ENCODE assay signal across 27 cellular contexts in the genomic region with DNA sequence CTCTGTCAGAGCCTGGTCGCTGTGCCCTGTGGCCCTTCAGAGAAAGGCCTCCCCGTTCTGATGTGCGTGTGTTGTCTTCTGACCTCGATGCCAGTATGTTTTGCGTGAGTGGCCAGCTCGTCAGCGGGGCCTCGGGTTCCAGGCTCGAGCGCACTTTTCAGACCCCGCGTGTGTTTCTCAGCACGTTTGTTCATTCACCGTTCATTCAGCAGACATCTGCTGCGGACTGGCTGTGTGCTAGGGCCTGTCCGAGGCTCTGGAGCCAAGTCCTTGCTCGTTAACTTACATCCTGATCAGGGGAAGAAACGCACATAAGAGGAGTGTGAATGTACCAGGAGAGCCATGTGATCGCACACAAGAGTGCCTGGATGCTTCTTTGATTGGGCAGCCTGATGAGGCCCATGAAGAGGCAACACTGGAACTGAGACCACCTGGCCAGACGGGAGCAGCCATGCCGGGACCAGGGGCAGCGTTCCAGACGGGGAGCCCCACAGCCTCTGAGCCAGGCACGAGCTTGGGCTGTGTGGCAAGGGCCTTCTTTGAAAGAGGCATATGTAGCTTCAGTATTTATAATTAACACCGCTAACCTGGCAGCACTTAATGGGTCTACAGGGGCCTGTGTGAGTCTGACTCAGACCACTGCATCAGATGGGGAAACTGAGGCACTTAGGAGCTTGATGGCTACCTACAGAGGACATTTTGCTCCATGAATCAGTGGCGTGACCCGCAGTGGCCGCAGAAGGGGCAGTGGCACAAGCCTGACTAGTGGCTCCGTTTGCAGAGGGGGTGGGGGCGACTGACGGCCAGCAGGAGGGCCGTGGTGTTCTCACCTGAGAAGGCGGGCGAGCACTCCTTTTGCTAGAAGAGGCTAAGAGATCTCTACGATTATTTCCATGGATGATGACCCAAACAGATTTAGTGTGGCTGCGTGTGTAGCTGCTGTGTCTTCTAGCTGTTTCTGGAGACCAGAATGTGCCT.
DNase-seq lines count a peak whose midpoint lies in the region; ATAC-seq, FAIRE-seq and TF ChIP-seq lines count a peak whose summit lies in the region.
"Had no signal": no experiment of that assay in that cellular context is flagged by ENCODE, and none has a peak within 500 bp of the region (broad histone marks: within the 10 kb centered on the region; RNA-seq: fewer than 3 reads in every experiment).

No MANE protein-coding gene starts in this region.

- H3K9me3 Mint-ChIP-seq in activated CD4-positive, alpha-beta T cell treated with anti-CD3 and anti-CD28 coated beads, Interleukin-2, amount 10 ng/mL, durations not matched to agents 24 days and 14 days, result peaks cover 5% of the 10 kb centered on the region
- no peaks in the 10 kb centered on the region for H3K9me3 Mint-ChIP-seq in natural killer cell treated with Interleukin-12 subunit alpha and Interleukin-12 subunit beta and Interleukin-15 and Interleukin-18, amount 100 ng/mL, for 72 hours
- peaks cover 0 to 6% of the 10 kb centered on the region in 2 donors for H3K9me3 Mint-ChIP-seq in natural killer cell
- peaks cover 0 to 24% (median 13%) of the 10 kb centered on the region in 11 donors for H3K9me3 Mint-ChIP-seq in naive thymus-derived CD4-positive, alpha-beta T cell

- no peak for FAIRE-seq in small intestine (lab: Jason Lieb, UNC)
- FAIRE-seq: islet of Langerhans had no signal

- no peaks in the 10 kb centered on the region for H3K27me3 Mint-ChIP-seq in activated CD4-positive, alpha-beta T cell treated with anti-CD3 and anti-CD28 coated beads, Interleukin-2, amount 10 ng/mL, durations not matched to agents 24 days and 14 days
- H3K27me3 Mint-ChIP-seq in natural killer cell treated with Interleukin-12 subunit alpha and Interleukin-12 subunit beta and Interleukin-15 and Interleukin-18, amount 100 ng/mL, for 72 hours, result no peaks in the 10 kb centered on the region
- no peaks in the 10 kb centered on the region for H3K27me3 Mint-ChIP-seq in natural killer cell (ENCODE audit: low read depth in 2 of 2)
- no peaks in the 10 kb centered on the region for H3K27me3 Mint-ChIP-seq in naive thymus-derived CD4-positive, alpha-beta T cell
- H3K27me3 Mint-ChIP-seq: CD4-positive, CD25-positive, alpha-beta regulatory T cell had no signal

- DNase-seq in activated CD4-positive, alpha-beta T cell treated with anti-CD3 and anti-CD28 coated beads, Interleukin-2, amount 10 ng/mL, durations not matched to agents 24 days and 14 days, result no peak
- DNase-seq in activated CD4-positive, alpha-beta T cell treated with anti-CD3 and anti-CD28 coated beads, Interleukin-2, amount 50 U/mL, for 1 hour, result no peak
- peak; percentile 37 for DNase-seq in natural killer cell treated with Interleukin-12 subunit alpha and Interleukin-12 subunit beta and Interleukin-15 and Interleukin-18, amount 100 ng/mL, for 72 hours (ENCODE audit: low spot score)
- no peak for DNase-seq in natural killer cell
- DNase-seq in naive thymus-derived CD4-positive, alpha-beta T cell, result peak in 1 of 9 donors; percentile 16
- no peak for DNase-seq in small intestine
- no peak for DNase-seq in hippocampal formation (lab: John Stamatoyannopoulos, UW)
- DNase-seq: 8988T; activated CD4-positive, alpha-beta T cell treated with anti-CD3 and anti-CD28 coated beads, Interleukin-2, amount 50 U/mL, for 4 hours; cortex of kidney; EL; HCEC 1CT; NCI-H1694; NCI-H2171 treated with DMSO at 0.1 percent for 48 hours; NCI-H526 treated with DMSO at 0.1 percent for 48 hours; RPMI8226; stomach; transverse colon had no signal

- no peak for ATAC-seq in natural killer cell treated with Interleukin-12 subunit alpha and Interleukin-12 subunit beta and Interleukin-15 and Interleukin-18, amount 100 ng/mL, for 72 hours
- no peak for ATAC-seq in natural killer cell
- ATAC-seq in naive thymus-derived CD4-positive, alpha-beta T cell, result no peak
- no peak for ATAC-seq in HG02588 (IDR thresholded peaks at IDR 0.05; ENCODE audit: unreplicated experiment)
- ATAC-seq: gastroesophageal sphincter had no signal

- H3K27ac ChIP-seq in naive thymus-derived CD4-positive, alpha-beta T cell (ENCODE audit: low read depth, low read length), result no peak overlapping the region
- no peak overlapping the region for H3K27ac ChIP-seq in small intestine (ENCODE audit: low read depth in 1 of 2, low read length in 1 of 2)
- H3K27ac ChIP-seq: adrenal gland, breast epithelium, gastroesophageal sphincter, prostate gland, stomach, transverse colon had no signal

- peaks cover 0 to 10% (median 0%) of the 10 kb centered on the region in 3 experiments for H3K36me3 ChIP-seq in naive thymus-derived CD4-positive, alpha-beta T cell (ENCODE audit: control insufficient read depth in 2 of 3, insufficient read depth in 3 of 3, low read length in 3 of 3)
- no peaks in the 10 kb centered on the region for H3K36me3 ChIP-seq in small intestine (ENCODE audit: control insufficient read depth in 2 of 2, insufficient read depth in 2 of 2, low read length in 2 of 2)
- H3K36me3 ChIP-seq: adrenal gland, breast epithelium, prostate gland, transverse colon had no signal

- peak overlapping the region; percentile 37 for H3K27ac Mint-ChIP-seq in activated CD4-positive, alpha-beta T cell treated with anti-CD3 and anti-CD28 coated beads, Interleukin-2, amount 10 ng/mL, durations not matched to agents 24 days and 14 days
- H3K27ac Mint-ChIP-seq in natural killer cell treated with Interleukin-12 subunit alpha and Interleukin-12 subunit beta and Interleukin-15 and Interleukin-18, amount 100 ng/mL, for 72 hours, result no peak overlapping the region
- no peak overlapping the region for H3K27ac Mint-ChIP-seq in natural killer cell
- peak overlapping the region; percentile 20 to 95 (median 76) for H3K27ac Mint-ChIP-seq in naive thymus-derived CD4-positive, alpha-beta T cell
- H3K27ac Mint-ChIP-seq: activated T-helper 1 cell treated with anti-CD3 and anti-CD28 coated beads, Interleukin-12 subunit alpha, Interleukin-12 subunit beta, Interleukin-2, Interleukin-4 antibody, amounts not matched to agents 30 ng/mL and 10 ng/mL and 1 ng/mL, durations not matched to agents 14 hours and 24 hours and 36 hours; T-helper 1 cell treated with Interleukin-12 subunit alpha and Interleukin-12 subunit beta and Interleukin-4 antibody, amounts not matched to agents 30 μg/mL and 1 μg/mL, for 36 hours had no signal

- no peak overlapping the region for H3K4me3 Mint-ChIP-seq in activated CD4-positive, alpha-beta T cell treated with anti-CD3 and anti-CD28 coated beads, Interleukin-2, amount 10 ng/mL, durations not matched to agents 24 days and 14 days
- H3K4me3 Mint-ChIP-seq in natural killer cell treated with Interleukin-12 subunit alpha and Interleukin-12 subunit beta and Interleukin-15 and Interleukin-18, amount 100 ng/mL, for 72 hours, result no peak overlapping the region
- H3K4me3 Mint-ChIP-seq in natural killer cell, result no peak overlapping the region
- peak overlapping the region in 6 of 10 donors; percentile 65 to 83 (median 74) for H3K4me3 Mint-ChIP-seq in naive thymus-derived CD4-positive, alpha-beta T cell
- H3K4me3 Mint-ChIP-seq: activated T-helper 1 cell treated with anti-CD3 and anti-CD28 coated beads, Interleukin-12 subunit alpha, Interleukin-12 subunit beta, Interleukin-2, Interleukin-4 antibody, amounts not matched to agents 30 ng/mL and 10 ng/mL and 1 ng/mL, durations not matched to agents 14 hours and 24 hours and 36 hours; CD4-positive, CD25-positive, alpha-beta regulatory T cell; T-helper 1 cell treated with Interleukin-12 subunit alpha and Interleukin-12 subunit beta and Interleukin-4 antibody, amounts not matched to agents 30 μg/mL and 1 μg/mL, for 36 hours had no signal

- CTCF ChIA-PET in naive thymus-derived CD4-positive, alpha-beta T cell (lab: Charles Lee), result interaction anchor here (0.5 to 3.2 kb wide), 4 partner anchors 12 to 47 kb away, joined by 3 to 12 read pairs (median 4); no protein-coding TSS in a partner anchor

- POLR2A ChIA-PET in naive thymus-derived CD4-positive, alpha-beta T cell (lab: Charles Lee), result interaction anchor here (0.6 to 4.6 kb wide), 15 partner anchors 9 to 161 kb away, joined by 3 to 43 read pairs (median 4); no protein-coding TSS in a partner anchor

- intact Hi-C loops in activated CD4-positive, alpha-beta T cell treated with anti-CD3 and anti-CD28 coated beads, Interleukin-2, amount 10 ng/mL, durations not matched to agents 24 days and 14 days (cut with micrococcal nuclease), result no loop called here
- intact Hi-C loops in natural killer cell (cut with micrococcal nuclease), result no loop called here
- intact Hi-C loops in naive thymus-derived CD4-positive, alpha-beta T cell (cut with micrococcal nuclease), result no loop called here

- H3K4me1 ChIP-seq in naive thymus-derived CD4-positive, alpha-beta T cell (ENCODE audit: control insufficient read depth in 2 of 2, insufficient read depth in 2 of 2, low read length in 2 of 2), result peaks cover 0 to 4% of the 10 kb centered on the region in 2 donors
- H3K4me1 ChIP-seq in small intestine (ENCODE audit: control insufficient read depth in 2 of 2, insufficient read depth in 1 of 2, low read depth in 1 of 2, low read length in 1 of 2), result no peaks in the 10 kb centered on the region
- H3K4me1 ChIP-seq: adrenal gland, breast epithelium, gastroesophageal sphincter, prostate gland, stomach, transverse colon had no signal

- peaks cover 49% of the 10 kb centered on the region for H3K36me3 Mint-ChIP-seq in activated CD4-positive, alpha-beta T cell treated with anti-CD3 and anti-CD28 coated beads, Interleukin-2, amount 10 ng/mL, durations not matched to agents 24 days and 14 days (ENCODE audit: low read depth)
- H3K36me3 Mint-ChIP-seq in natural killer cell treated with Interleukin-12 subunit alpha and Interleukin-12 subunit beta and Interleukin-15 and Interleukin-18, amount 100 ng/mL, for 72 hours, result peaks cover 19% of the 10 kb centered on the region
- H3K36me3 Mint-ChIP-seq in natural killer cell, result peaks cover 17% of the 10 kb centered on the region
- H3K36me3 Mint-ChIP-seq in naive thymus-derived CD4-positive, alpha-beta T cell, result peaks cover 6 to 45% (median 39%) of the 10 kb centered on the region in 5 donors

- H3K4me3 ChIP-seq in naive thymus-derived CD4-positive, alpha-beta T cell (ENCODE audit: low read length), result no peak overlapping the region
- no peak overlapping the region for H3K4me3 ChIP-seq in small intestine (ENCODE audit: low read depth in 1 of 2, low read length in 2 of 2)
- H3K4me3 ChIP-seq: adrenal gland, breast epithelium, gastroesophageal sphincter, prostate gland, stomach, transverse colon had no signal

- no peak for TF ChIP-seq CTCF in natural killer cell (IDR thresholded peaks at IDR 0.05)

- H3K4me1 Mint-ChIP-seq in activated CD4-positive, alpha-beta T cell treated with anti-CD3 and anti-CD28 coated beads, Interleukin-2, amount 10 ng/mL, durations not matched to agents 24 days and 14 days, result peaks cover 12% of the 10 kb centered on the region
- H3K4me1 Mint-ChIP-seq in natural killer cell treated with Interleukin-12 subunit alpha and Interleukin-12 subunit beta and Interleukin-15 and Interleukin-18, amount 100 ng/mL, for 72 hours (ENCODE audit: low read depth in 2 of 2), result peaks cover 0 to 5% of the 10 kb centered on the region in 2 donors
- H3K4me1 Mint-ChIP-seq in natural killer cell, result no peaks in the 10 kb centered on the region
- peaks cover 15 to 66% (median 35%) of the 10 kb centered on the region in 7 donors for H3K4me1 Mint-ChIP-seq in naive thymus-derived CD4-positive, alpha-beta T cell

- 93 to 96% (median 95%) methylated on average over 36 of the region's 36 CpGs for WGBS in small intestine, 3 donors

- no peaks in the 10 kb centered on the region for H3K9me3 ChIP-seq in naive thymus-derived CD4-positive, alpha-beta T cell (ENCODE audit: control insufficient read depth in 2 of 3, low read length in 3 of 3)
- no peaks in the 10 kb centered on the region for H3K9me3 ChIP-seq in small intestine (ENCODE audit: control insufficient read depth, low read depth)
- H3K9me3 ChIP-seq: prostate gland had no signal

- H3K27me3 ChIP-seq in naive thymus-derived CD4-positive, alpha-beta T cell (ENCODE audit: control insufficient read depth in 2 of 2, insufficient read depth in 2 of 2, low read length in 2 of 2), result no peaks in the 10 kb centered on the region
- H3K27me3 ChIP-seq in small intestine (ENCODE audit: control insufficient read depth in 2 of 2, insufficient read depth in 2 of 2, low read length in 2 of 2), result no peaks in the 10 kb centered on the region
- H3K27me3 ChIP-seq: adrenal gland, breast epithelium, gastroesophageal sphincter, stomach, transverse colon had no signal

Comparison
In these comparisons a context has a peak if more than half of its experiments do, and no peak if none do; other contexts are left out.
1. H3K27ac Mint-ChIP-seq: peak in activated CD4-positive, alpha-beta T cell treated with anti-CD3 and anti-CD28 coated beads, Interleukin-2, amount 10 ng/mL, durations not matched to agents 24 days and 14 days (single experiment) and naive thymus-derived CD4-positive, alpha-beta T cell (9 of 9); none in natural killer cell treated with Interleukin-12 subunit alpha and Interleukin-12 subunit beta and Interleukin-15 and Interleukin-18, amount 100 ng/mL, for 72 hours (0 of 2) and natural killer cell (0 of 2).
2. H3K4me3 Mint-ChIP-seq: peak in naive thymus-derived CD4-positive, alpha-beta T cell (6 of 10); none in activated CD4-positive, alpha-beta T cell treated with anti-CD3 and anti-CD28 coated beads, Interleukin-2, amount 10 ng/mL, durations not matched to agents 24 days and 14 days (single experiment), natural killer cell treated with Interleukin-12 subunit alpha and Interleukin-12 subunit beta and Interleukin-15 and Interleukin-18, amount 100 ng/mL, for 72 hours (single experiment) and natural killer cell (single experiment).